In the genomic region with DNA sequence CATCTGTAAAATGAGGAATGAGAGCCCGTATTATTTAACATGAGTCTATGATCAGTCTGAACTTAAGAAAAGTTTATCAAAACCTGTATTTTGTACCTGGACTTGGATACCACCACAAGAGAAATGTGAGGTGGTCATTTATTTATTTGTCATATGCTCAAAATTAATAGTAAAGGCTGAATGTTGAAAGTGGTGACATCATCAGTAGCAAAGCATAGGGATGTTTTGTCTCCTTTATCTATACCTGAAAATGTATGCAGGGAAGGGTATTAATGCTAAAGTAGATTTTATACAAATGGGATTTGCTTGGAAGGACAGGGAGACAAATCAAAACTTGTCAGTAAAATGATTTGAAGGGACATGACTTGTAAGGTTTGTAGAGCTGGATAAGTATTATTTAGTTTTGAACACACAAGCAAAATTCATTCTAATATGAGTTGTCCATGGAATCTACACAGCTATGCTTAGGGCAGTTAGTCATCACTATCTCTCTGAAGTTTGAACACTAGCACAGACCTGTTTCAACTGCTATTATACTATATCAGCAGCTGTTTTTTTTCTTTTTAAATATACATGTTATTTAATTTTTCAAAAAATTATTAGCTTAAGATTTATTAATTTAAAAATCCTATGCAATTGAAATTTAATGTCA, we compare ENCODE assay signal across 2 cellular contexts.
TF ChIP-seq lines count a peak whose summit lies in the region.

No MANE protein-coding gene starts in this region.

TF ChIP-seq in HepG2, 621 proteins besides CTCF, POLR2A, EP300 and RAD21:
- no peak for TF ChIP-seq GABPB1 (CRISPR knock-in tag; IDR thresholded peaks at IDR 0.05)
- TF ChIP-seq SNAPC2 (CRISPR knock-in tag; IDR thresholded peaks at IDR 0.05) = no peak
- TF ChIP-seq FOXA3 (CRISPR knock-in tag; IDR thresholded peaks at IDR 0.05) = no peak
- TF ChIP-seq ZMYM3 (CRISPR knock-in tag; IDR thresholded peaks at IDR 0.05) = no peak
- TF ChIP-seq IRF2 (CRISPR knock-in tag; IDR thresholded peaks at IDR 0.05) = no peak
- no peak for TF ChIP-seq SRSF1 (optimal IDR thresholded peaks at IDR 0.05; ENCODE audit: low read depth, low read length)
- TF ChIP-seq ATF7 (IDR thresholded peaks at IDR 0.05) = peak; percentile 78
- TF ChIP-seq ATF7 (CRISPR knock-in tag; IDR thresholded peaks at IDR 0.05) = no peak
- TF ChIP-seq ZNF10 (CRISPR knock-in tag; IDR thresholded peaks at IDR 0.05; ENCODE audit: borderline replicate concordance, low read depth) = no peak
- TF ChIP-seq, protein P1, sequence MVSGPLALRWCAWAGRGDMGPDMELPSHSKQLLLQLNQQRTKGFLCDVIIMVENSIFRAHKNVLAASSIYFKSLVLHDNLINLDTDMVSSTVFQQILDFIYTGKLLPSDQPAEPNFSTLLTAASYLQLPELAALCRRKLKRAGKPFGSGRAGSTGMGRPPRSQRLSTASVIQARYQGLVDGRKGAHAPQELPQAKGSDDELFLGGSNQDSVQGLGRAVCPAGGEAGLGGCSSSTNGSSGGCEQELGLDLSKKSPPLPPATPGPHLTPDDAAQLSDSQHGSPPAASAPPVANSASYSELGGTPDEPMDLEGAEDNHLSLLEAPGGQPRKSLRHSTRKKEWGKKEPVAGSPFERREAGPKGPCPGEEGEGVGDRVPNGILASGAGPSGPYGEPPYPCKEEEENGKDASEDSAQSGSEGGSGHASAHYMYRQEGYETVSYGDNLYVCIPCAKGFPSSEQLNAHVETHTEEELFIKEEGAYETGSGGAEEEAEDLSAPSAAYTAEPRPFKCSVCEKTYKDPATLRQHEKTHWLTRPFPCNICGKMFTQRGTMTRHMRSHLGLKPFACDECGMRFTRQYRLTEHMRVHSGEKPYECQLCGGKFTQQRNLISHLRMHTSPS (CRISPR knock-in tag; IDR thresholded peaks at IDR 0.05; ENCODE audit: low read depth) = no peak
- TF ChIP-seq SMAD1 (CRISPR knock-in tag; IDR thresholded peaks at IDR 0.05; ENCODE audit: borderline replicate concordance, low read depth) = no peak
- 0 out of 2 replicates have a peak, but pooled peaks have one; percentile 34 for TF ChIP-seq CREB1 (IDR thresholded peaks at IDR 0.05)
- no peak for TF ChIP-seq CREB1 (CRISPR knock-in tag; IDR thresholded peaks at IDR 0.05)

TF ChIP-seq in GM12878, 131 proteins besides CTCF, POLR2A, EP300 and RAD21:
- TF ChIP-seq YBX1 (IDR thresholded peaks at IDR 0.05) = no peak
- TF ChIP-seq, protein P2, sequence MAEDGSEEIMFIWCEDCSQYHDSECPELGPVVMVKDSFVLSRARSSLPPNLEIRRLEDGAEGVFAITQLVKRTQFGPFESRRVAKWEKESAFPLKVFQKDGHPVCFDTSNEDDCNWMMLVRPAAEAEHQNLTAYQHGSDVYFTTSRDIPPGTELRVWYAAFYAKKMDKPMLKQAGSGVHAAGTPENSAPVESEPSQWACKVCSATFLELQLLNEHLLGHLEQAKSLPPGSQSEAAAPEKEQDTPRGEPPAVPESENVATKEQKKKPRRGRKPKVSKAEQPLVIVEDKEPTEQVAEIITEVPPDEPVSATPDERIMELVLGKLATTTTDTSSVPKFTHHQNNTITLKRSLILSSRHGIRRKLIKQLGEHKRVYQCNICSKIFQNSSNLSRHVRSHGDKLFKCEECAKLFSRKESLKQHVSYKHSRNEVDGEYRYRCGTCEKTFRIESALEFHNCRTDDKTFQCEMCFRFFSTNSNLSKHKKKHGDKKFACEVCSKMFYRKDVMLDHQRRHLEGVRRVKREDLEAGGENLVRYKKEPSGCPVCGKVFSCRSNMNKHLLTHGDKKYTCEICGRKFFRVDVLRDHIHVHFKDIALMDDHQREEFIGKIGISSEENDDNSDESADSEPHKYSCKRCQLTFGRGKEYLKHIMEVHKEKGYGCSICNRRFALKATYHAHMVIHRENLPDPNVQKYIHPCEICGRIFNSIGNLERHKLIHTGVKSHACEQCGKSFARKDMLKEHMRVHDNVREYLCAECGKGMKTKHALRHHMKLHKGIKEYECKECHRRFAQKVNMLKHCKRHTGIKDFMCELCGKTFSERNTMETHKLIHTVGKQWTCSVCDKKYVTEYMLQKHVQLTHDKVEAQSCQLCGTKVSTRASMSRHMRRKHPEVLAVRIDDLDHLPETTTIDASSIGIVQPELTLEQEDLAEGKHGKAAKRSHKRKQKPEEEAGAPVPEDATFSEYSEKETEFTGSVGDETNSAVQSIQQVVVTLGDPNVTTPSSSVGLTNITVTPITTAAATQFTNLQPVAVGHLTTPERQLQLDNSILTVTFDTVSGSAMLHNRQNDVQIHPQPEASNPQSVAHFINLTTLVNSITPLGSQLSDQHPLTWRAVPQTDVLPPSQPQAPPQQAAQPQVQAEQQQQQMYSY (CRISPR knock-in tag; IDR thresholded peaks at IDR 0.05) = no peak
- TF ChIP-seq ATF7 (IDR thresholded peaks at IDR 0.05; ENCODE audit: low read depth) = peak; percentile 56
